25 cellular contexts compared by ENCODE assay signal in genomic region chr20:24291066-24291465, GRCh38.
DNase-seq lines count a peak whose midpoint lies in the region; ATAC-seq, FAIRE-seq and TF ChIP-seq lines count a peak whose summit lies in the region.
"Had no signal": no experiment of that assay in that cellular context is flagged by ENCODE, and none has a peak within 500 bp of the region (broad histone marks: within the 10 kb centered on the region; RNA-seq: fewer than 3 reads in every experiment).

No MANE protein-coding gene starts in this region.

- H3K9me3 Mint-ChIP-seq in activated CD8-positive, alpha-beta T cell treated with anti-CD3 and anti-CD28 coated beads, Interleukin-2, amount 10 ng/mL, durations not matched to agents 7 days and 5 days (ENCODE audit: insufficient read depth) = peaks cover 13% of the 10 kb centered on the region
- H3K9me3 Mint-ChIP-seq in activated CD8-positive, alpha-beta T cell treated with anti-CD3 and anti-CD28 coated beads for 36 hours = peaks cover 3% of the 10 kb centered on the region
- peaks cover 0 to 13% (median 3%) of the 10 kb centered on the region in 11 donors for H3K9me3 Mint-ChIP-seq in naive thymus-derived CD4-positive, alpha-beta T cell

- H3K27ac Mint-ChIP-seq in activated CD8-positive, alpha-beta T cell treated with anti-CD3 and anti-CD28 coated beads, Interleukin-2, amount 10 ng/mL, durations not matched to agents 7 days and 5 days = peak overlapping the region; percentile 89
- no peak overlapping the region for H3K27ac Mint-ChIP-seq in activated CD8-positive, alpha-beta T cell treated with anti-CD3 and anti-CD28 coated beads for 36 hours
- peak overlapping the region in 6 of 9 donors; percentile 31 to 86 (median 54) for H3K27ac Mint-ChIP-seq in naive thymus-derived CD4-positive, alpha-beta T cell
- H3K27ac Mint-ChIP-seq: CD4-positive, CD25-positive, alpha-beta regulatory T cell had no signal

- peaks cover 0 to 13% of the 10 kb centered on the region in 2 donors for H3K4me1 ChIP-seq in naive thymus-derived CD4-positive, alpha-beta T cell (ENCODE audit: control insufficient read depth in 2 of 2, insufficient read depth in 2 of 2, low read length in 2 of 2)
- H3K4me1 ChIP-seq in tibial nerve = no peaks in the 10 kb centered on the region
- H3K4me1 ChIP-seq: BE2C, SJCRH30 had no signal

- CTCF ChIA-PET in activated CD8-positive, alpha-beta T cell treated with anti-CD3 and anti-CD28 coated beads, Interleukin-2, amount 10 ng/mL, durations not matched to agents 7 days and 5 days (lab: Charles Lee) = interaction anchor here (1.3 kb wide), 1 partner anchor 19 kb away, joined by 4 read pairs; no protein-coding TSS in a partner anchor
- CTCF ChIA-PET in activated CD8-positive, alpha-beta T cell treated with anti-CD3 and anti-CD28 coated beads for 36 hours (lab: Charles Lee) = no interaction called here
- CTCF ChIA-PET in naive thymus-derived CD4-positive, alpha-beta T cell (lab: Charles Lee) = no interaction called here

- H3K27me3 Mint-ChIP-seq in activated CD8-positive, alpha-beta T cell treated with anti-CD3 and anti-CD28 coated beads, Interleukin-2, amount 10 ng/mL, durations not matched to agents 7 days and 5 days (ENCODE audit: low read depth) = no peaks in the 10 kb centered on the region
- no peaks in the 10 kb centered on the region for H3K27me3 Mint-ChIP-seq in activated CD8-positive, alpha-beta T cell treated with anti-CD3 and anti-CD28 coated beads for 36 hours
- no peaks in the 10 kb centered on the region for H3K27me3 Mint-ChIP-seq in naive thymus-derived CD4-positive, alpha-beta T cell
- H3K27me3 Mint-ChIP-seq: CD4-positive, CD25-positive, alpha-beta regulatory T cell had no signal

- H3K4me1 Mint-ChIP-seq in activated CD8-positive, alpha-beta T cell treated with anti-CD3 and anti-CD28 coated beads, Interleukin-2, amount 10 ng/mL, durations not matched to agents 7 days and 5 days (ENCODE audit: low read depth) = peaks cover 28% of the 10 kb centered on the region
- peaks cover 16% of the 10 kb centered on the region for H3K4me1 Mint-ChIP-seq in activated CD8-positive, alpha-beta T cell treated with anti-CD3 and anti-CD28 coated beads for 36 hours (ENCODE audit: low read depth)
- peaks cover 12 to 31% (median 26%) of the 10 kb centered on the region in 7 donors for H3K4me1 Mint-ChIP-seq in naive thymus-derived CD4-positive, alpha-beta T cell

- no peak for TF ChIP-seq CTCF in activated CD8-positive, alpha-beta T cell treated with anti-CD3 and anti-CD28 coated beads for 36 hours (IDR thresholded peaks at IDR 0.05)
- peak; percentile 22 for TF ChIP-seq CTCF in D721Med (IDR thresholded peaks at IDR 0.05; ENCODE audit: insufficient read depth, missing control alignments)
- TF ChIP-seq CTCF in tibial nerve (IDR thresholded peaks at IDR 0.05) = no peak

- intact Hi-C loops in activated CD8-positive, alpha-beta T cell treated with anti-CD3 and anti-CD28 coated beads for 36 hours (cut with micrococcal nuclease) = no loop called here
- intact Hi-C loops in naive thymus-derived CD4-positive, alpha-beta T cell (cut with micrococcal nuclease) = no loop called here

- no peaks in the 10 kb centered on the region for H3K9me3 ChIP-seq in naive thymus-derived CD4-positive, alpha-beta T cell (ENCODE audit: control insufficient read depth in 2 of 3, low read length in 3 of 3)
- H3K9me3 ChIP-seq in tibial nerve = no peaks in the 10 kb centered on the region
- H3K9me3 ChIP-seq: BE2C, MG63, SJCRH30 had no signal

- POLR2A ChIA-PET in activated CD8-positive, alpha-beta T cell treated with anti-CD3 and anti-CD28 coated beads, Interleukin-2, amount 10 ng/mL, durations not matched to agents 7 days and 5 days (lab: Charles Lee) = interaction anchor here (1.0 kb wide), 1 partner anchor 12 kb away, joined by 3 read pairs; no protein-coding TSS in a partner anchor
- POLR2A ChIA-PET in activated CD8-positive, alpha-beta T cell treated with anti-CD3 and anti-CD28 coated beads for 36 hours (lab: Charles Lee) = no interaction called here
- POLR2A ChIA-PET in naive thymus-derived CD4-positive, alpha-beta T cell (lab: Charles Lee) = interaction anchor here (0.6 kb wide), 1 partner anchor 79 kb away, joined by 3 read pairs; no protein-coding TSS in a partner anchor

- H3K27ac ChIP-seq in naive thymus-derived CD4-positive, alpha-beta T cell (ENCODE audit: low read depth, low read length) = no peak overlapping the region
- H3K27ac ChIP-seq in tibial nerve = no peak overlapping the region
- H3K27ac ChIP-seq: SJCRH30 had no signal

- no peak for TF ChIP-seq POLR2A in tibial nerve (IDR thresholded peaks at IDR 0.05)

- no peak overlapping the region for H3K4me3 ChIP-seq in naive thymus-derived CD4-positive, alpha-beta T cell (ENCODE audit: low read length)
- H3K4me3 ChIP-seq in tibial nerve = no peak overlapping the region
- H3K4me3 ChIP-seq: GM12878, MG63, SJCRH30 had no signal

- no peak overlapping the region for H3K4me3 Mint-ChIP-seq in activated CD8-positive, alpha-beta T cell treated with anti-CD3 and anti-CD28 coated beads, Interleukin-2, amount 10 ng/mL, durations not matched to agents 7 days and 5 days
- no peak overlapping the region for H3K4me3 Mint-ChIP-seq in activated CD8-positive, alpha-beta T cell treated with anti-CD3 and anti-CD28 coated beads for 36 hours
- peak overlapping the region in 3 of 10 donors; percentile 19 to 69 (median 52) for H3K4me3 Mint-ChIP-seq in naive thymus-derived CD4-positive, alpha-beta T cell
- H3K4me3 Mint-ChIP-seq: CD4-positive, CD25-positive, alpha-beta regulatory T cell had no signal

- no peak for ATAC-seq in activated CD8-positive, alpha-beta T cell treated with anti-CD3 and anti-CD28 coated beads, Interleukin-2, amount 10 ng/mL, durations not matched to agents 7 days and 5 days
- no peak for ATAC-seq in activated CD8-positive, alpha-beta T cell treated with anti-CD3 and anti-CD28 coated beads for 36 hours
- ATAC-seq in naive thymus-derived CD4-positive, alpha-beta T cell = no peak
- no peak for ATAC-seq in HG03460 (IDR thresholded peaks at IDR 0.05; ENCODE audit: unreplicated experiment)
- ATAC-seq: GM12878, PC-3, Right ventricle myocardium inferior had no signal

- DNase-seq in activated CD8-positive, alpha-beta T cell treated with anti-CD3 and anti-CD28 coated beads, Interleukin-2, amount 10 ng/mL, durations not matched to agents 7 days and 5 days = no peak
- DNase-seq in activated CD8-positive, alpha-beta T cell treated with anti-CD3 and anti-CD28 coated beads for 36 hours = no peak
- DNase-seq in D721Med (ENCODE audit: insufficient read length, low spot score) = no peak
- DNase-seq in MV-4-11 (lab: John Stamatoyannopoulos, UW) = peak; percentile 8
- DNase-seq in naive thymus-derived CD4-positive, alpha-beta T cell = no peak
- DNase-seq in NAMALWA (ENCODE audit: low spot score) = no peak
- DNase-seq in tibial nerve (ENCODE audit: low spot score in 2 of 2) = no peak
- DNase-seq: 8988T; ACHN; BE2C; CD4-positive, CD25-positive, alpha-beta regulatory T cell; EL; GOT3; KBM-7; MG63; NCI-H1105; NCI-H1436 treated with DMSO at 0.1 percent for 48 hours; NCI-H187 treated with DMSO at 0.1 percent for 48 hours; NCI-H2171 treated with DMSO at 0.1 percent for 48 hours; NCI-H774; PC-3; SJCRH30 had no signal

- H3K36me3 ChIP-seq in naive thymus-derived CD4-positive, alpha-beta T cell (ENCODE audit: control insufficient read depth in 2 of 3, insufficient read depth in 3 of 3, low read length in 3 of 3) = no peaks in the 10 kb centered on the region
- H3K36me3 ChIP-seq in tibial nerve = no peaks in the 10 kb centered on the region
- H3K36me3 ChIP-seq: BE2C, MG63, SJCRH30 had no signal

- no peak for FAIRE-seq in D721Med (lab: Jason Lieb, UNC)
- FAIRE-seq: GM12878 had no signal

- 64 to 75% methylated on average over 2 of the region's 2 CpGs for WGBS in tibial nerve, 2 donors

- H3K36me3 Mint-ChIP-seq in activated CD8-positive, alpha-beta T cell treated with anti-CD3 and anti-CD28 coated beads, Interleukin-2, amount 10 ng/mL, durations not matched to agents 7 days and 5 days (ENCODE audit: low read depth) = peaks cover 15% of the 10 kb centered on the region
- H3K36me3 Mint-ChIP-seq in activated CD8-positive, alpha-beta T cell treated with anti-CD3 and anti-CD28 coated beads for 36 hours (ENCODE audit: low read depth) = peaks cover 3% of the 10 kb centered on the region
- H3K36me3 Mint-ChIP-seq in naive thymus-derived CD4-positive, alpha-beta T cell = peaks cover 0 to 10% (median 0%) of the 10 kb centered on the region in 5 donors
- H3K36me3 Mint-ChIP-seq: CD4-positive, CD25-positive, alpha-beta regulatory T cell had no signal

- H3K27me3 ChIP-seq in naive thymus-derived CD4-positive, alpha-beta T cell (ENCODE audit: control insufficient read depth in 2 of 2, insufficient read depth in 2 of 2, low read length in 2 of 2) = no peaks in the 10 kb centered on the region
- no peaks in the 10 kb centered on the region for H3K27me3 ChIP-seq in tibial nerve
- H3K27me3 ChIP-seq: BE2C, MG63, SJCRH30 had no signal

- no peak for TF ChIP-seq EP300 in tibial nerve (IDR thresholded peaks at IDR 0.05)
